Comparison of ENCODE assay signal across 14 cellular contexts in genomic region chr15:77830041-77830440, GRCh38.
DNase-seq lines count a peak whose midpoint lies in the region; ATAC-seq and TF ChIP-seq lines count a peak whose summit lies in the region.
"Had no signal": no experiment of that assay in that cellular context is flagged by ENCODE, and none has a peak within 500 bp of the region (broad histone marks: within the 10 kb centered on the region; RNA-seq: fewer than 3 reads in every experiment).

No MANE protein-coding gene starts in this region.

- no peaks in the 10 kb centered on the region for H3K9me3 Mint-ChIP-seq in activated CD4-positive, alpha-beta memory T cell treated with anti-CD3 and anti-CD28 coated beads, Interleukin-2, amount 10 ng/mL, durations not matched to agents 7 days and 5 days
- H3K9me3 Mint-ChIP-seq in activated T-cell treated with anti-CD3 and anti-CD28 coated beads, Interleukin-2, amount 50 U/mL, for 72 hours, result no peaks in the 10 kb centered on the region

- H3K27me3 Mint-ChIP-seq in activated CD4-positive, alpha-beta memory T cell treated with anti-CD3 and anti-CD28 coated beads, Interleukin-2, amount 10 ng/mL, durations not matched to agents 7 days and 5 days, result peaks cover 5% of the 10 kb centered on the region
- H3K27me3 Mint-ChIP-seq in activated T-cell treated with anti-CD3 and anti-CD28 coated beads, Interleukin-2, amount 50 U/mL, for 72 hours (ENCODE audit: low read depth), result no peaks in the 10 kb centered on the region

- in situ Hi-C loops in ACHN (cut with HindIII; ENCODE audit: low pct_ligation_motif_present, low pct_unique_long_range_greater_than_20kb, low sequenced_read_pairs), result no loop called here

- POLR2A ChIA-PET in HEK293T (lab: Yijun Ruan, JAX), result no interaction called here
- POLR2A ChIA-PET in activated CD4-positive, alpha-beta memory T cell treated with anti-CD3 and anti-CD28 coated beads, Interleukin-2, amount 10 ng/mL, durations not matched to agents 7 days and 5 days (lab: Charles Lee), result no interaction called here

- H3K27me3 ChIP-seq in adipocyte (replicated peaks; ENCODE audit: control insufficient read depth, insufficient read depth, low read length), result peaks cover 63% of the 10 kb centered on the region

- H3K27ac Mint-ChIP-seq in activated CD4-positive, alpha-beta memory T cell treated with anti-CD3 and anti-CD28 coated beads, Interleukin-2, amount 10 ng/mL, durations not matched to agents 7 days and 5 days, result no peak overlapping the region
- H3K27ac Mint-ChIP-seq in activated T-cell treated with anti-CD3 and anti-CD28 coated beads, Interleukin-2, amount 50 U/mL, for 72 hours, result no peak overlapping the region
- H3K27ac Mint-ChIP-seq: B cell had no signal

- CTCF ChIA-PET in HEK293T (lab: Yijun Ruan, JAX), result no interaction called here
- CTCF ChIA-PET in activated CD4-positive, alpha-beta memory T cell treated with anti-CD3 and anti-CD28 coated beads, Interleukin-2, amount 10 ng/mL, durations not matched to agents 7 days and 5 days (lab: Charles Lee), result no interaction called here

- no peak for ATAC-seq in activated T-cell treated with anti-CD3 and anti-CD28 coated beads, Interleukin-2, amount 50 U/mL, for 72 hours (replicated peaks in 1 of 2)
- ATAC-seq in GM19328 (IDR thresholded peaks at IDR 0.05; ENCODE audit: unreplicated experiment), result no peak

- H3K4me3 Mint-ChIP-seq in activated CD4-positive, alpha-beta memory T cell treated with anti-CD3 and anti-CD28 coated beads, Interleukin-2, amount 10 ng/mL, durations not matched to agents 7 days and 5 days, result no peak overlapping the region
- no peak overlapping the region for H3K4me3 Mint-ChIP-seq in activated T-cell treated with anti-CD3 and anti-CD28 coated beads, Interleukin-2, amount 50 U/mL, for 72 hours
- H3K4me3 Mint-ChIP-seq: B cell had no signal

- H3K4me3 ChIP-seq in adipocyte (ENCODE audit: low read length), result no peak overlapping the region
- H3K4me3 ChIP-seq: tibial artery had no signal

- no peaks in the 10 kb centered on the region for H3K9me3 ChIP-seq in adipocyte (ENCODE audit: control insufficient read depth, low read length)
- H3K9me3 ChIP-seq: tibial artery had no signal

- no peaks in the 10 kb centered on the region for H3K4me1 Mint-ChIP-seq in activated CD4-positive, alpha-beta memory T cell treated with anti-CD3 and anti-CD28 coated beads, Interleukin-2, amount 10 ng/mL, durations not matched to agents 7 days and 5 days
- no peaks in the 10 kb centered on the region for H3K4me1 Mint-ChIP-seq in activated T-cell treated with anti-CD3 and anti-CD28 coated beads, Interleukin-2, amount 50 U/mL, for 72 hours (ENCODE audit: low read depth)
- H3K4me1 Mint-ChIP-seq: B cell had no signal

- no peaks in the 10 kb centered on the region for H3K36me3 Mint-ChIP-seq in activated CD4-positive, alpha-beta memory T cell treated with anti-CD3 and anti-CD28 coated beads, Interleukin-2, amount 10 ng/mL, durations not matched to agents 7 days and 5 days (ENCODE audit: low read depth)
- H3K36me3 Mint-ChIP-seq in activated T-cell treated with anti-CD3 and anti-CD28 coated beads, Interleukin-2, amount 50 U/mL, for 72 hours (ENCODE audit: insufficient read depth in 2 of 2), result no peaks in the 10 kb centered on the region

- H3K36me3 ChIP-seq in adipocyte (ENCODE audit: control insufficient read depth, insufficient read depth, low read length, severe bottlenecking), result no peaks in the 10 kb centered on the region
- H3K36me3 ChIP-seq: tibial artery had no signal

- DNase-seq in ACHN, result peak; percentile 17
- no peak for DNase-seq in HEK293T (ENCODE audit: extremely low spot score)
- peak; percentile 22 for DNase-seq in adipocyte (ENCODE audit: low read depth)
- DNase-seq in iris pigment epithelial cell (ENCODE audit: low read depth), result peak; percentile 65
- DNase-seq in activated CD4-positive, alpha-beta memory T cell treated with anti-CD3 and anti-CD28 coated beads, Interleukin-2, amount 10 ng/mL, durations not matched to agents 7 days and 5 days, result no peak
- no peak for DNase-seq in activated T-cell treated with anti-CD3 and anti-CD28 coated beads, Interleukin-2, amount 50 U/mL, for 72 hours
- no peak for DNase-seq in amniotic stem cell (lab: John Stamatoyannopoulos, UW)
- DNase-seq: activated gamma-delta T cell, GF-D8, NCI-H446 treated with DMSO at 0.1 percent for 48 hours, SHP77 treated with DMSO at 0.1 percent for 48 hours, tibial artery had no signal

- H3K4me1 ChIP-seq in adipocyte (ENCODE audit: control insufficient read depth, insufficient read depth, low read length), result no peaks in the 10 kb centered on the region
- H3K4me1 ChIP-seq: tibial artery had no signal

- H3K9ac ChIP-seq in adipocyte (ENCODE audit: low read length), result no peak overlapping the region

TF ChIP-seq in HEK293T, 16 proteins besides CTCF, POLR2A, EP300 and RAD21:
- no peak for TF ChIP-seq ELF4 (IDR thresholded peaks at IDR 0.05)
- no peak for TF ChIP-seq SUZ12 (IDR thresholded peaks at IDR 0.05)
- TF ChIP-seq L3MBTL2 (conservative IDR thresholded peaks at IDR 0.05), result peak; percentile 54
- no peak for TF ChIP-seq NFRKB (IDR thresholded peaks at IDR 0.05)
TF ChIP-seq in HEK293T: peak in this region for 1.

Comparison
In these comparisons a context has a peak if more than half of its experiments do, and no peak if none do; other contexts are left out.
1. DNase-seq: peak in ACHN (single experiment), adipocyte (single experiment) and iris pigment epithelial cell (single experiment); none in HEK293T (single experiment), activated CD4-positive, alpha-beta memory T cell treated with anti-CD3 and anti-CD28 coated beads, Interleukin-2, amount 10 ng/mL, durations not matched to agents 7 days and 5 days (single experiment), activated T-cell treated with anti-CD3 and anti-CD28 coated beads, Interleukin-2, amount 50 U/mL, for 72 hours (0 of 2) and amniotic stem cell (single experiment).